In genomic region chr1:10935724-10936123, GRCh38 we compare ENCODE assay signal across 23 cellular contexts.
A peak's percentile ranks its signal among the peaks of the same experiment; 100 is the strongest.
DNase-seq lines count a peak whose midpoint lies in the region; ATAC-seq, FAIRE-seq and TF ChIP-seq lines count a peak whose summit lies in the region.
"Had no signal": no experiment of that assay in that cellular context is flagged by ENCODE, and none has a peak within 500 bp of the region (broad histone marks: within the 10 kb centered on the region; RNA-seq: fewer than 3 reads in every experiment).

No MANE protein-coding gene starts in this region.

- H3K27me3 ChIP-seq in K562 (ENCODE audit: control insufficient read depth in 2 of 2, insufficient read depth in 2 of 2, low read length in 2 of 2): peaks cover 21 to 70% of the 10 kb centered on the region in 2 experiments; a peak in 4 of 5 replicates
- no peaks in the 10 kb centered on the region; a peak in 1 of 7 replicates for H3K27me3 ChIP-seq in H1 (replicated peaks in 1 of 4; ENCODE audit: control insufficient read depth in 3 of 4, extremely low read depth in 1 of 4, insufficient read depth in 3 of 4, low read length in 3 of 4)
- peaks cover 0 to 44% (median 0%) of the 10 kb centered on the region in 3 experiments for H3K27me3 ChIP-seq in neuronal stem cell (ENCODE audit: control insufficient read depth in 3 of 3, insufficient read depth in 3 of 3, low read depth in 1 of 3, low read length in 3 of 3)
- no peaks in the 10 kb centered on the region for H3K27me3 ChIP-seq in effector memory CD4-positive, alpha-beta T cell (replicated peaks; ENCODE audit: control insufficient read depth, insufficient read depth, low read length, poor library complexity, severe bottlenecking)
- H3K27me3 ChIP-seq: BE2C had no signal

- no peaks in the 10 kb centered on the region for H3K79me1 ChIP-seq in H1 (ENCODE audit: low read depth, low read length)
- no peaks in the 10 kb centered on the region for H3K79me1 ChIP-seq in neuronal stem cell (ENCODE audit: low read depth, low read length)

- H2AFZ ChIP-seq in K562 (ENCODE audit: low read depth, low read length): no peak overlapping the region
- H2AFZ ChIP-seq in H1 (ENCODE audit: low read length): no peak overlapping the region
- no peak overlapping the region for H2AFZ ChIP-seq in neuronal stem cell (ENCODE audit: low read length)

- peaks cover 0 to 6% of the 10 kb centered on the region in 2 donors for H3K9me3 Mint-ChIP-seq in activated naive CD4-positive, alpha-beta T cell treated with anti-CD3 and anti-CD28 coated beads, Interleukin-2, amount 50 U/mL, for 72 hours
- H3K9me3 Mint-ChIP-seq: CD4-positive, alpha-beta memory T cell; CD8-positive, alpha-beta memory T cell had no signal

- in situ Hi-C loops in K562 (cut with MboI): no loop called here

- H3K23ac ChIP-seq in H1 (ENCODE audit: insufficient read length) (no peak overlapping the region), neuronal stem cell (ENCODE audit: low read depth, low read length, poor library complexity) (no peak overlapping the region)

- H3K4ac ChIP-seq in H1 (replicated peaks; ENCODE audit: insufficient read length, low read depth, low read length): no peak overlapping the region
- no peak overlapping the region for H3K4ac ChIP-seq in neuronal stem cell (ENCODE audit: low read length)

- no peak for TF ChIP-seq RAD21 in K562 (CRISPR knock-in tag; conservative IDR thresholded peaks at IDR 0.05 in 1 of 2, IDR thresholded peaks at IDR 0.05 in 1 of 2)
- TF ChIP-seq RAD21 in H1 (IDR thresholded peaks at IDR 0.05 in 1 of 2, conservative IDR thresholded peaks at IDR 0.05 in 1 of 2; ENCODE audit: low read depth in 2 of 2, low read length in 2 of 2): no peak

- POLR2A ChIA-PET in K562 (lab: Yijun Ruan, JAX) (interaction anchor here (1.0 to 1.5 kb wide), 2 partner anchors 10 to 19 kb away, joined by 3 read pairs; no protein-coding TSS in a partner anchor), H1 (lab: Charles Lee; ENCODE audit: partially characterized antibody) (no interaction called here)

- CTCF ChIA-PET in K562 (lab: Yijun Ruan, JAX; ENCODE audit: low intra/inter-chr PET ratio): no interaction called here
- CTCF ChIA-PET in H1 (lab: Charles Lee; ENCODE audit: partially characterized antibody): interaction anchor here (1.5 to 2.8 kb wide), 3 partner anchors 11 to 25 kb away, joined by 3 to 11 read pairs (median 11); no protein-coding TSS in a partner anchor

- no peaks in the 10 kb centered on the region for H3K36me3 ChIP-seq in K562 (ENCODE audit: control insufficient read depth, insufficient read depth, low read length)
- H3K36me3 ChIP-seq in H1 (ENCODE audit: control insufficient read depth in 2 of 4, insufficient read depth in 4 of 4, low read length in 3 of 4): no peaks in the 10 kb centered on the region
- no peaks in the 10 kb centered on the region for H3K36me3 ChIP-seq in neuronal stem cell (replicated peaks in 1 of 2; ENCODE audit: control insufficient read depth in 2 of 2, insufficient read depth in 2 of 2, low read length in 2 of 2)
- H3K36me3 ChIP-seq in effector memory CD4-positive, alpha-beta T cell (ENCODE audit: control insufficient read depth, insufficient read depth, low read length): no peaks in the 10 kb centered on the region
- H3K36me3 ChIP-seq: BE2C, BLaER1 had no signal

- H4K20me1 ChIP-seq in K562 (replicated peaks; ENCODE audit: control insufficient read depth, insufficient read depth, low read length) (peaks cover under 1% of the 10 kb centered on the region; the same call in 1 of the 2 replicates), H1 (replicated peaks in 1 of 2; ENCODE audit: control insufficient read depth in 1 of 2, insufficient read depth in 2 of 2, low read length in 2 of 2) (no peaks in the 10 kb centered on the region)

- no peak overlapping the region for H3K27ac Mint-ChIP-seq in activated naive CD4-positive, alpha-beta T cell treated with anti-CD3 and anti-CD28 coated beads, Interleukin-2, amount 50 U/mL, for 72 hours
- H3K27ac Mint-ChIP-seq: CD14-positive monocyte; CD4-positive, alpha-beta memory T cell; CD4-positive, CD25-positive, alpha-beta regulatory T cell; CD8-positive, alpha-beta memory T cell had no signal

- H4K8ac ChIP-seq in H1 (ENCODE audit: extremely low read depth, insufficient read depth, low read length) (no peak overlapping the region; the same call in 1 of the 2 replicates), neuronal stem cell (ENCODE audit: low read depth, low read length) (no peak overlapping the region)

- H3K4me1 ChIP-seq in K562 (replicated peaks in 1 of 2; ENCODE audit: control insufficient read depth in 2 of 2, insufficient read depth in 2 of 2, low read length in 2 of 2) (peaks cover 0 to 9% of the 10 kb centered on the region in 2 experiments; a peak in 4 of 5 replicates), H1 (replicated peaks in 1 of 4; ENCODE audit: control insufficient read depth in 3 of 4, insufficient read depth in 4 of 4, low read length in 3 of 4) (peaks cover 0 to 21% (median 8%) of the 10 kb centered on the region in 4 experiments; a peak in 6 of 7 replicates), neuronal stem cell (ENCODE audit: control insufficient read depth in 2 of 2, insufficient read depth in 1 of 2, low read depth in 1 of 2, low read length in 2 of 2) (peaks cover 0 to 3% of the 10 kb centered on the region in 2 donors)
- H3K4me1 ChIP-seq in effector memory CD4-positive, alpha-beta T cell (ENCODE audit: control insufficient read depth, insufficient read depth, low read length, poor library complexity, severe bottlenecking): peaks cover 10% of the 10 kb centered on the region
- H3K4me1 ChIP-seq: BE2C had no signal

- WGBS in K562 (ENCODE audit: insufficient coverage, low coverage, missing lambda C conversion rate): 1% methylated on average over 7 of the region's 7 CpGs
- 84% methylated on average over 7 of the region's 7 CpGs; no CpG with 5 or more reads in 1 of the 2 experiments for WGBS in H1 (ENCODE audit: extremely low coverage in 1 of 2, insufficient coverage in 1 of 2, insufficient read length in 1 of 2, insufficient replicate concordance in 2 of 2, low coverage in 1 of 2, low lambda C conversion rate in 2 of 2, missing lambda C conversion rate in 1 of 2), 2 experiments
- no CpG with 5 or more reads among the region's 7 CpGs for WGBS in neuronal stem cell (ENCODE audit: extremely low coverage in 2 of 2, insufficient read length in 2 of 2, insufficient replicate concordance in 1 of 2), 2 donors

- H2BK120ac ChIP-seq in H1 (replicated peaks; ENCODE audit: low read depth, low read length): no peak overlapping the region
- no peak overlapping the region for H2BK120ac ChIP-seq in neuronal stem cell (ENCODE audit: low read depth, low read length)

- no peak overlapping the region for H2BK20ac ChIP-seq in H1 (ENCODE audit: low read length)

- no TSS peak for BruUV-seq in K562 (replicated peaks; lab: Mats Ljungman, UMichigan)

- H2BK12ac ChIP-seq in H1 (ENCODE audit: low read depth, low read length) (no peak overlapping the region), neuronal stem cell (ENCODE audit: low read length) (no peak overlapping the region)

- H2BK5ac ChIP-seq in H1 (ENCODE audit: low read depth, low read length): no peak overlapping the region
- H2BK5ac ChIP-seq in neuronal stem cell (ENCODE audit: low read length): no peak overlapping the region

- no peak overlapping the region for H4K5ac ChIP-seq in H1 (ENCODE audit: insufficient read length, low read depth, low read length)

- no peaks in the 10 kb centered on the region for H3K9me3 ChIP-seq in K562 (replicated peaks; ENCODE audit: control insufficient read depth, insufficient read depth, low read depth, low read length)
- H3K9me3 ChIP-seq in H1 (ENCODE audit: insufficient read depth in 2 of 2, low read depth in 1 of 2, low read length in 1 of 2): no peaks in the 10 kb centered on the region
- H3K9me3 ChIP-seq in neuronal stem cell (replicated peaks in 1 of 2; ENCODE audit: control insufficient read depth in 2 of 2, insufficient read depth in 1 of 2, low read depth in 1 of 2, low read length in 2 of 2): no peaks in the 10 kb centered on the region
- H3K9me3 ChIP-seq in effector memory CD4-positive, alpha-beta T cell (ENCODE audit: control insufficient read depth, low read length): no peaks in the 10 kb centered on the region
- H3K9me3 ChIP-seq: BE2C, BLaER1 had no signal

- no peaks in the 10 kb centered on the region for H3K36me3 Mint-ChIP-seq in activated naive CD4-positive, alpha-beta T cell treated with anti-CD3 and anti-CD28 coated beads, Interleukin-2, amount 50 U/mL, for 72 hours
- H3K36me3 Mint-ChIP-seq: CD14-positive monocyte; CD4-positive, alpha-beta memory T cell; CD4-positive, CD25-positive, alpha-beta regulatory T cell; CD8-positive, alpha-beta memory T cell had no signal

- TF ChIP-seq CTCF in K562 (IDR thresholded peaks at IDR 0.05 in 2 of 3, conservative IDR thresholded peaks at IDR 0.05 in 1 of 3; ENCODE audit: insufficient read depth in 2 of 3, low read depth in 1 of 3, low read length in 3 of 3) (no peak), H1 (IDR thresholded peaks at IDR 0.05; ENCODE audit: control extremely low read depth in 1 of 3, insufficient read depth in 1 of 3, low read depth in 1 of 3, low read length in 3 of 3) (no peak)

- TF ChIP-seq EP300 in K562 (IDR thresholded peaks at IDR 0.05; ENCODE audit: low read length) (no peak), H1 (IDR thresholded peaks at IDR 0.05; ENCODE audit: borderline replicate concordance in 1 of 2, low read depth in 2 of 2, low read length in 2 of 2) (no peak)

- H4K91ac ChIP-seq in H1 (replicated peaks; ENCODE audit: insufficient read length, low read length) (no peak overlapping the region), neuronal stem cell (ENCODE audit: low read depth, low read length, poor library complexity) (no peak overlapping the region)

- DNase-seq in K562 (ENCODE audit: extremely low read depth in 1 of 4, low spot score in 3 of 4) (no peak), H1 (ENCODE audit: low read depth in 1 of 2, low spot score in 2 of 2) (no peak), neuronal stem cell (ENCODE audit: low spot score) (no peak), T-helper 1 cell (no peak)
- DNase-seq in effector memory CD4-positive, alpha-beta T cell: no peak
- DNase-seq in activated naive CD4-positive, alpha-beta T cell treated with anti-CD3 and anti-CD28 coated beads, Interleukin-2, amount 50 U/mL, for 72 hours (ENCODE audit: low spot score in 2 of 2): no peak
- DNase-seq: 8988T; ACHN; BE2C; C1 segment of cervical spinal cord; CD4-positive, alpha-beta memory T cell; CD4-positive, CD25-positive, alpha-beta regulatory T cell; CD8-positive, alpha-beta memory T cell; COR-L47; DMS79 treated with DMSO at 0.1 percent for 48 hours; GF-D8 had no signal

- H3K14ac ChIP-seq in H1 (ENCODE audit: insufficient read length): no peak overlapping the region
- H3K14ac ChIP-seq in neuronal stem cell (ENCODE audit: low read length): no peak overlapping the region

- no peak for ATAC-seq in K562
- no peak for ATAC-seq in activated naive CD4-positive, alpha-beta T cell treated with anti-CD3 and anti-CD28 coated beads, Interleukin-2, amount 50 U/mL, for 72 hours

- H2AK5ac ChIP-seq in H1 (ENCODE audit: low read depth, low read length) (no peak overlapping the region), neuronal stem cell (ENCODE audit: low read depth, low read length) (no peak overlapping the region)

- H3K23me2 ChIP-seq in H1 (ENCODE audit: low read depth, low read length): no peaks in the 10 kb centered on the region

- no peak overlapping the region for H3K18ac ChIP-seq in H1 (ENCODE audit: extremely low read depth, low read length)
- peak overlapping the region; percentile 27 for H3K18ac ChIP-seq in neuronal stem cell (ENCODE audit: low read length)

- H3K56ac ChIP-seq in H1 (replicated peaks; ENCODE audit: insufficient read length, low read depth, low read length): no peak overlapping the region

- no peaks in the 10 kb centered on the region for H3K79me2 ChIP-seq in K562 (ENCODE audit: control insufficient read depth, insufficient read depth, low read length)
- no peaks in the 10 kb centered on the region for H3K79me2 ChIP-seq in H1 (ENCODE audit: control insufficient read depth in 1 of 2, insufficient read depth in 2 of 2, low read length in 2 of 2)

- no peak overlapping the region; a peak in 1 of 4 replicates for H3K9ac ChIP-seq in K562 (ENCODE audit: insufficient read depth in 1 of 2, low read depth in 2 of 2, low read length in 2 of 2)
- H3K9ac ChIP-seq in H1 (replicated peaks in 1 of 4; ENCODE audit: extremely low read depth in 1 of 4, low read depth in 3 of 4, low read length in 3 of 4): no peak overlapping the region
- H3K9ac ChIP-seq in neuronal stem cell (ENCODE audit: low read depth, low read length, poor library complexity): no peak overlapping the region
- H3K9ac ChIP-seq: BLaER1 had no signal

- intact Hi-C loops in K562 (cut with micrococcal nuclease): no loop called here

- no peaks in the 10 kb centered on the region for H3K9me1 ChIP-seq in K562 (ENCODE audit: control insufficient read depth, insufficient read depth, low read length)

- H3K27ac ChIP-seq in K562 (ENCODE audit: extremely low read depth, low read depth, low read length) (no peak overlapping the region), H1 (ENCODE audit: low read depth, low read length) (no peak overlapping the region), neuronal stem cell (replicated peaks; ENCODE audit: low read length) (no peak overlapping the region)
- H3K27ac ChIP-seq in effector memory CD4-positive, alpha-beta T cell (ENCODE audit: insufficient read depth, low read length, poor library complexity, severe bottlenecking): no peak overlapping the region
- H3K27ac ChIP-seq: BLaER1 had no signal

- TF ChIP-seq POLR2A in K562 (conservative IDR thresholded peaks at IDR 0.05): no peak
- TF ChIP-seq POLR2A in H1 (IDR thresholded peaks at IDR 0.05; ENCODE audit: control extremely low read depth in 1 of 2, low read depth in 2 of 2, low read length in 2 of 2): no peak

- FAIRE-seq in K562 (lab: Jason Lieb, UNC): no peak
- FAIRE-seq in H1 (lab: Jason Lieb, UNC): no peak
- FAIRE-seq: A204.1, D721Med, G401.6, GM12891, GM19239 had no signal

- H2BK15ac ChIP-seq in H1 (ENCODE audit: low read length) (no peak overlapping the region), neuronal stem cell (ENCODE audit: low read length) (no peak overlapping the region)

- no peak overlapping the region for H3K4me2 ChIP-seq in K562 (ENCODE audit: insufficient read depth, low read length)
- H3K4me2 ChIP-seq in H1 (ENCODE audit: insufficient read depth in 1 of 2, low read depth in 2 of 2, low read length in 2 of 2): no peak overlapping the region
- no peak overlapping the region for H3K4me2 ChIP-seq in neuronal stem cell (ENCODE audit: insufficient read depth, low read length, poor library complexity, severe bottlenecking)
- H3K4me2 ChIP-seq: BLaER1 had no signal

- H3K4me3 ChIP-seq in K562 (no peak overlapping the region), H1 (ENCODE audit: extremely low read depth in 1 of 4, insufficient read depth in 2 of 4, low read depth in 3 of 4, low read length in 4 of 4) (no peak overlapping the region), neuronal stem cell (ENCODE audit: low read length in 2 of 2) (no peak overlapping the region)
- H3K4me3 ChIP-seq in effector memory CD4-positive, alpha-beta T cell (ENCODE audit: insufficient read depth, low read depth, low read length, poor library complexity, severe bottlenecking): no peak overlapping the region
- H3K4me3 ChIP-seq: BLaER1 had no signal

Comparison
In these comparisons a context has a peak if more than half of its experiments do, and no peak if none do; other contexts are left out.
1. Of the 49 proteins assayed by ChIP-seq in both K562 and H1: peak only in K562: HDAC2; only in H1: none; in both: KDM1A; in neither: 47.